In genomic region chr10:26588611-26589010, GRCh38 we compare ENCODE assay signal across 35 cellular contexts.
"Had no signal": no experiment of that assay in that cellular context is flagged by ENCODE, and none has a peak within 500 bp of the region (broad histone marks: within the 10 kb centered on the region; RNA-seq: fewer than 3 reads in every experiment).

No MANE protein-coding gene starts in this region.

- H3K4me3 ChIP-seq: adrenal gland, body of pancreas, breast epithelium, cardiac muscle cell had no signal

- H3K27ac ChIP-seq: adrenal gland, body of pancreas, brain microvascular endothelial cell, breast epithelium, cardiac muscle cell, VCaP had no signal

- H3K27me3 ChIP-seq: adrenal gland, body of pancreas, brain microvascular endothelial cell, breast epithelium, cardiac muscle cell had no signal

- FAIRE-seq: TTC549 had no signal

- H3K4me1 ChIP-seq: adrenal gland, body of pancreas, breast epithelium had no signal

- DNase-seq: activated B cell treated with CpG ODN at 0.5 μM for 24 hours; activated CD4-positive, alpha-beta memory T cell treated with anti-CD3 and anti-CD28 coated beads for 36 hours; activated CD4-positive, alpha-beta T cell treated with anti-CD3 and anti-CD28 coated beads for 4 hours; activated CD4-positive, alpha-beta T cell treated with anti-CD3 and anti-CD28 coated beads, Interleukin-2, amount 10 ng/mL, durations not matched to agents 24 days and 14 days; activated CD4-positive, alpha-beta T cell treated with anti-CD3 and anti-CD28 coated beads, Interleukin-2, amount 50 U/mL, for 1 hour; activated CD4-positive, alpha-beta T cell treated with anti-CD3 and anti-CD28 coated beads, Interleukin-2, amount 50 U/mL, for 4 hours; activated CD4-positive, CD25-positive, alpha-beta regulatory T cell treated with anti-CD3 and anti-CD28 coated beads, Interleukin-2, amount 50 U/mL, for 72 hours; activated CD8-positive, alpha-beta memory T cell treated with anti-CD3 and anti-CD28 coated beads, Interleukin-2, amount 50 U/mL, for 4 hours; activated CD8-positive, alpha-beta T cell treated with anti-CD3 and anti-CD28 coated beads for 36 hours; activated effector memory CD4-positive, alpha-beta T cell treated with anti-CD3 and anti-CD28 coated beads, Interleukin-2, amount 50 U/mL, for 16 hours; activated gamma-delta T cell treated with Interleukin-2 at 50 U/mL for 16 hours; activated naive CD4-positive, alpha-beta T cell; activated naive CD4-positive, alpha-beta T cell treated with anti-CD3 and anti-CD28 coated beads for 36 hours; activated naive CD4-positive, alpha-beta T cell treated with anti-CD3 and anti-CD28 coated beads, Interleukin-2, amount 50 U/mL, for 16 hours; activated naive CD8-positive, alpha-beta T cell treated with anti-CD3 and anti-CD28 coated beads for 36 hours; activated T-cell treated with anti-CD3 and anti-CD28 coated beads for 4 hours; activated T-cell treated with anti-CD3 and anti-CD28 coated beads, Interleukin-2, amount 50 U/mL, for 1 hour; activated T-cell treated with anti-CD3 and anti-CD28 coated beads, Interleukin-2, amount 50 U/mL, for 4 hours; activated T-cell treated with anti-CD3 and anti-CD28 coated beads, Interleukin-2, amount 50 U/mL, for 72 hours; adrenal gland; amniotic stem cell; aorta; body of pancreas; brain microvascular endothelial cell; caudate nucleus; cerebellar nuclear complex; T-helper 1 cell; T-helper 2 cell; T-helper 9 cell had no signal

- H3K36me3 ChIP-seq: adrenal gland, brain microvascular endothelial cell, breast epithelium, cardiac muscle cell had no signal

- H3K9me3 ChIP-seq: adrenal gland, body of pancreas, breast epithelium had no signal

- ATAC-seq: activated CD8-positive, alpha-beta T cell treated with anti-CD3 and anti-CD28 coated beads for 36 hours; activated naive CD4-positive, alpha-beta T cell treated with anti-CD3 and anti-CD28 coated beads, Interleukin-2, amount 50 U/mL, for 72 hours; activated T-cell treated with anti-CD3 and anti-CD28 coated beads, Interleukin-2, amount 50 U/mL, for 4 hours; activated T-cell treated with anti-CD3 and anti-CD28 coated beads, Interleukin-2, amount 50 U/mL, for 72 hours; activated T-helper 17 cell treated with anti-CD3 and anti-CD28 coated beads, Interleukin-2, amount 50 U/mL, for 72 hours; body of pancreas had no signal
